Comparison of ENCODE assay signal across 8 cellular contexts in genomic region chr6:34888874-34889555, GRCh38. TPM values are rescaled to one million over a fixed set of nuclear protein-coding genes. Genes with fewer than 3 reads are reported as not detected.
DNase-seq lines count a peak whose midpoint lies in the region; ATAC-seq, FAIRE-seq and TF ChIP-seq lines count a peak whose summit lies in the region.

ANKS1A (plus strand) TSS chr6:34889255; CDS start chr6:34889403, 148 bp downstream.

- POLR2A ChIA-PET in Caco-2 (lab: Charles Lee), result interaction anchor here (0.6 to 1.2 kb wide), 7 partner anchors 9 to 343 kb away, joined by 3 to 8 read pairs (median 4); no protein-coding TSS in a partner anchor

- peaks cover 7% of the 10 kb centered on the region for H3K4me1 ChIP-seq in Caco-2
- H3K4me1 ChIP-seq in rectal smooth muscle tissue (ENCODE audit: control insufficient read depth, insufficient read depth, low read length), result peaks cover 8% of the 10 kb centered on the region

- no peaks in the 10 kb centered on the region for H3K9me3 Mint-ChIP-seq in Caco-2 (ENCODE audit: unreplicated experiment)

- peak within 1 kb of the TSS; percentile 80 for H3K9ac ChIP-seq in rectal smooth muscle tissue (ENCODE audit: low read length)

- peak within 1 kb of the TSS; percentile 75 for H3K27ac ChIP-seq in rectal smooth muscle tissue (ENCODE audit: low read depth, low read length)

- DNase-seq in Caco-2, result peak; percentile 87 to 94
- DNase-seq in NCI-H1048 (lab: John Stamatoyannopoulos, UW), result peak; percentile 78
- DNase-seq in T-helper 2 cell, result peak; percentile 82 to 90 (median 88)
- DNase-seq in anterior cingulate cortex (lab: John Stamatoyannopoulos, UW), result peak; percentile 12 to 89 (median 78)
- peak; percentile 67 for DNase-seq in hepatic stellate cell (ENCODE audit: low spot score)
- peak; percentile 90 for DNase-seq in urothelium cell line (ENCODE audit: low spot score)

- CTCF ChIA-PET in Caco-2 (lab: Charles Lee), result interaction anchor here (0.7 to 0.9 kb wide), 3 partner anchors 84 to 251 kb away, joined by 3 to 4 read pairs (median 3); no protein-coding TSS in a partner anchor

- H3K27me3 ChIP-seq in Caco-2 (replicated peaks; ENCODE audit: control insufficient read depth, insufficient read depth, low read length) (no peaks in the 10 kb centered on the region), rectal smooth muscle tissue (ENCODE audit: control insufficient read depth, insufficient read depth, low read length) (no peaks in the 10 kb centered on the region)

- intact Hi-C loops in Caco-2 (cut with micrococcal nuclease; ENCODE audit: unreplicated experiment), result loop anchor here (5.0 kb wide), 2 partner anchors 53 to 253 kb away; partner anchors contain the start of gene TCP11

- peak; percentile 49 for ATAC-seq in GM21786 (IDR thresholded peaks at IDR 0.05; ENCODE audit: unreplicated experiment)

- H3K4me3 Mint-ChIP-seq in Caco-2 (ENCODE audit: unreplicated experiment), result peak within 1 kb of the TSS; percentile 98

- peak within 1 kb of the TSS; percentile 98 for H3K27ac Mint-ChIP-seq in Caco-2 (ENCODE audit: unreplicated experiment)

- H3K27me3 Mint-ChIP-seq in Caco-2 (ENCODE audit: insufficient read depth, unreplicated experiment), result no peaks in the 10 kb centered on the region

- no TSS peak for BruUV-seq in Caco-2 (replicated peaks; lab: Mats Ljungman, UMichigan)

- H3K4me1 Mint-ChIP-seq in Caco-2 (ENCODE audit: low read depth, unreplicated experiment), result peaks cover 16% of the 10 kb centered on the region

- H3K36me3 Mint-ChIP-seq in Caco-2 (ENCODE audit: insufficient read depth, unreplicated experiment), result peaks cover 46% of the 10 kb centered on the region

- TF ChIP-seq CTCF in Caco-2 (IDR thresholded peaks at IDR 0.05; ENCODE audit: insufficient read depth in 1 of 2, low read depth in 1 of 2, low read length in 1 of 2, severe bottlenecking in 1 of 2, unreplicated experiment in 1 of 2), result no peak

- no peaks in the 10 kb centered on the region for H3K9me3 ChIP-seq in Caco-2

- H3K4me3 ChIP-seq in Caco-2 (ENCODE audit: low read depth, low read length) (peak within 1 kb of the TSS; percentile 56), rectal smooth muscle tissue (ENCODE audit: low read length) (peak within 1 kb of the TSS; percentile 88)

- peak; percentile 68 for FAIRE-seq in urothelium cell line (lab: Jason Lieb, UNC)

- H3K36me3 ChIP-seq in Caco-2 (ENCODE audit: control insufficient read depth, insufficient read depth, low read length) (no peaks in the 10 kb centered on the region), rectal smooth muscle tissue (ENCODE audit: control insufficient read depth, insufficient read depth, low read length) (no peaks in the 10 kb centered on the region)

RNA-seq across cellular contexts. Expression of gene ANKS1A, which starts in this region (rescaled TPM):
- 24.0 and 25.9 TPM in 2 replicates for total RNA-seq in Caco-2 (2022)

Comparison
In these comparisons a context has a peak if more than half of its experiments do, and no peak if none do; other contexts are left out.
1. Peak in every context shown above with its lines: DNase-seq, ATAC-seq, H3K4me3 ChIP-seq and H3K27ac ChIP-seq.